17 cellular contexts compared by ENCODE assay signal in genomic region chr10:1107004-1107403, GRCh38. TPM values are rescaled to one million over a fixed set of nuclear protein-coding genes. Genes with fewer than 3 reads are reported as not detected.
DNase-seq lines count a peak whose midpoint lies in the region; ATAC-seq and TF ChIP-seq lines count a peak whose summit lies in the region.
"Had no signal": no experiment of that assay in that cellular context is flagged by ENCODE, and none has a peak within 500 bp of the region (broad histone marks: within the 10 kb centered on the region; RNA-seq: fewer than 3 reads in every experiment).

No MANE protein-coding gene starts in this region.

- peaks cover 3% of the 10 kb centered on the region for H3K79me1 ChIP-seq in neuronal stem cell (ENCODE audit: low read depth, low read length)

- H2BK5ac ChIP-seq in neuronal stem cell (ENCODE audit: low read length), result no peak overlapping the region

- H2AFZ ChIP-seq in neuronal stem cell (ENCODE audit: low read length), result no peak overlapping the region

- H3K9ac ChIP-seq in neuronal stem cell (ENCODE audit: low read depth, low read length, poor library complexity), result no peak overlapping the region
- H3K9ac ChIP-seq: BLaER1 had no signal

- H3K4me3 Mint-ChIP-seq in MCF 10A (ENCODE audit: unreplicated experiment) (no peak overlapping the region), endothelial cell (ENCODE audit: unreplicated experiment) (peak overlapping the region; percentile 62)
- no peak overlapping the region for H3K4me3 Mint-ChIP-seq in stimulated activated naive B cell treated with anti-CD40 and anti-IgM and Interleukin-4, amounts not matched to agents 10 μg/mL and 1 μg/mL and 100 μg/mL, for 72 hours
- H3K4me3 Mint-ChIP-seq in CD4-positive, alpha-beta memory T cell, result no peak overlapping the region
- no peak overlapping the region for H3K4me3 Mint-ChIP-seq in activated naive CD4-positive, alpha-beta T cell treated with anti-CD3 and anti-CD28 coated beads for 36 hours
- H3K4me3 Mint-ChIP-seq: CD14-positive monocyte; CD8-positive, alpha-beta memory T cell; H9 had no signal

- CTCF ChIA-PET in MCF 10A (lab: Yijun Ruan, JAX), result no interaction called here
- CTCF ChIA-PET in CD4-positive, alpha-beta memory T cell (lab: Charles Lee; ENCODE audit: partially characterized antibody), result interaction anchor here (1.1 kb wide), 1 partner anchor 262 kb away, joined by 3 read pairs; no protein-coding TSS in a partner anchor
- CTCF ChIA-PET in activated naive CD4-positive, alpha-beta T cell treated with anti-CD3 and anti-CD28 coated beads for 36 hours (lab: Charles Lee), result no interaction called here

- peak overlapping the region; percentile 59 for H3K23ac ChIP-seq in neuronal stem cell (ENCODE audit: low read depth, low read length, poor library complexity)

- WGBS in neuronal stem cell (ENCODE audit: extremely low coverage in 2 of 2, insufficient read length in 2 of 2, insufficient replicate concordance in 1 of 2), 2 donors, result no CpG with 5 or more reads among the region's 15 CpGs

- DNase-seq in MCF 10A (ENCODE audit: unreplicated experiment) (no peak), breast epithelium (ENCODE audit: low spot score in 2 of 2) (no peak), endothelial cell (ENCODE audit: low spot score) (no peak), neuronal stem cell (ENCODE audit: low spot score) (no peak)
- DNase-seq in stimulated activated naive B cell treated with anti-CD40 and anti-IgM and Interleukin-4, amounts not matched to agents 10 μg/mL and 1 μg/mL and 100 μg/mL, for 72 hours, result no peak
- no peak for DNase-seq in CD4-positive, alpha-beta memory T cell
- DNase-seq in activated naive CD4-positive, alpha-beta T cell treated with anti-CD3 and anti-CD28 coated beads for 36 hours, result no peak
- DNase-seq: 8988T; CD8-positive, alpha-beta memory T cell; DMS 273 treated with DMSO at 0.1 percent for 48 hours; DND-41; EL; H9 had no signal

- peak overlapping the region; percentile 94 for H4K8ac ChIP-seq in neuronal stem cell (ENCODE audit: low read depth, low read length)

- no peaks in the 10 kb centered on the region for H3K27me3 ChIP-seq in breast epithelium
- H3K27me3 ChIP-seq in neuronal stem cell (ENCODE audit: control insufficient read depth in 3 of 3, insufficient read depth in 3 of 3, low read depth in 1 of 3, low read length in 3 of 3), result no peaks in the 10 kb centered on the region
- H3K27me3 ChIP-seq in CD4-positive, alpha-beta memory T cell (ENCODE audit: insufficient read depth, low read length), result no peaks in the 10 kb centered on the region
- H3K27me3 ChIP-seq: BLaER1 had no signal

- no peak overlapping the region for H3K4me3 ChIP-seq in breast epithelium
- H3K4me3 ChIP-seq in neuronal stem cell (ENCODE audit: low read length in 2 of 2), result no peak overlapping the region
- no peak overlapping the region for H3K4me3 ChIP-seq in CD4-positive, alpha-beta memory T cell (ENCODE audit: low read length in 2 of 2)
- H3K4me3 ChIP-seq: BLaER1, GM12878 had no signal

- H3K27ac Mint-ChIP-seq in MCF 10A (ENCODE audit: low read depth, unreplicated experiment) (peak overlapping the region; percentile 77), endothelial cell (ENCODE audit: unreplicated experiment) (no peak overlapping the region)
- no peak overlapping the region for H3K27ac Mint-ChIP-seq in stimulated activated naive B cell treated with anti-CD40 and anti-IgM and Interleukin-4, amounts not matched to agents 10 μg/mL and 1 μg/mL and 100 μg/mL, for 72 hours
- H3K27ac Mint-ChIP-seq in CD4-positive, alpha-beta memory T cell, result peak overlapping the region in 1 of 7 donors; percentile 24
- no peak overlapping the region for H3K27ac Mint-ChIP-seq in activated naive CD4-positive, alpha-beta T cell treated with anti-CD3 and anti-CD28 coated beads for 36 hours
- H3K27ac Mint-ChIP-seq: H9 had no signal

- peak overlapping the region; percentile 36 for H3K18ac ChIP-seq in neuronal stem cell (ENCODE audit: low read length)

- ATAC-seq in stimulated activated naive B cell treated with anti-CD40 and anti-IgM and Interleukin-4, amounts not matched to agents 10 μg/mL and 1 μg/mL and 100 μg/mL, for 72 hours (replicated peaks), result no peak
- no peak for ATAC-seq in GM18498 (IDR thresholded peaks at IDR 0.05; ENCODE audit: unreplicated experiment)
- ATAC-seq: GM12878 had no signal

- no peak overlapping the region for H2BK120ac ChIP-seq in neuronal stem cell (ENCODE audit: low read depth, low read length)

- no peak for TF ChIP-seq POLR2A in breast epithelium (IDR thresholded peaks at IDR 0.05)

- H2AK5ac ChIP-seq in neuronal stem cell (ENCODE audit: low read depth, low read length), result no peak overlapping the region

- intact Hi-C loops in MCF 10A (cut with micrococcal nuclease), result no loop called here
- intact Hi-C loops in breast epithelium (cut with DNase I; ENCODE audit: low total_unique reads), result no loop called here
- intact Hi-C loops in CD4-positive, alpha-beta memory T cell (cut with micrococcal nuclease), result no loop called here
- intact Hi-C loops in activated naive CD4-positive, alpha-beta T cell treated with anti-CD3 and anti-CD28 coated beads for 36 hours (cut with micrococcal nuclease), result no loop called here

- H3K4me1 Mint-ChIP-seq in MCF 10A (ENCODE audit: insufficient read depth, unreplicated experiment), result peaks cover 20% of the 10 kb centered on the region
- H3K4me1 Mint-ChIP-seq in endothelial cell (ENCODE audit: unreplicated experiment), result peaks cover 13% of the 10 kb centered on the region
- H3K4me1 Mint-ChIP-seq in stimulated activated naive B cell treated with anti-CD40 and anti-IgM and Interleukin-4, amounts not matched to agents 10 μg/mL and 1 μg/mL and 100 μg/mL, for 72 hours, result peaks cover 13 to 19% of the 10 kb centered on the region in 2 donors
- H3K4me1 Mint-ChIP-seq in CD4-positive, alpha-beta memory T cell, result peaks cover 20 to 31% (median 25%) of the 10 kb centered on the region in 4 donors
- H3K4me1 Mint-ChIP-seq in activated naive CD4-positive, alpha-beta T cell treated with anti-CD3 and anti-CD28 coated beads for 36 hours (ENCODE audit: low read depth), result peaks cover 35% of the 10 kb centered on the region
- H3K4me1 Mint-ChIP-seq: CD14-positive monocyte had no signal

- no peak for TF ChIP-seq CTCF in MCF 10A (IDR thresholded peaks at IDR 0.05; ENCODE audit: unreplicated experiment)
- no peak for TF ChIP-seq CTCF in breast epithelium (IDR thresholded peaks at IDR 0.05)
- TF ChIP-seq CTCF in endothelial cell (IDR thresholded peaks at IDR 0.05; ENCODE audit: unreplicated experiment), result no peak

- no peak overlapping the region for H3K4ac ChIP-seq in neuronal stem cell (ENCODE audit: low read length)

- no peaks in the 10 kb centered on the region for H3K9me3 ChIP-seq in breast epithelium
- peaks cover 0 to under 1% of the 10 kb centered on the region in 2 donors for H3K9me3 ChIP-seq in neuronal stem cell (replicated peaks in 1 of 2; ENCODE audit: control insufficient read depth in 2 of 2, insufficient read depth in 1 of 2, low read depth in 1 of 2, low read length in 2 of 2)
- no peaks in the 10 kb centered on the region for H3K9me3 ChIP-seq in CD4-positive, alpha-beta memory T cell (ENCODE audit: control insufficient read depth in 1 of 2, low read length in 2 of 2)
- H3K9me3 ChIP-seq: BLaER1 had no signal

- POLR2A ChIA-PET in MCF 10A (lab: Yijun Ruan, JAX), result interaction anchor here (0.6 kb wide), 1 partner anchor 51 kb away, joined by 3 read pairs; the partner anchor contains the start of gene WDR37
- POLR2A ChIA-PET in CD4-positive, alpha-beta memory T cell (lab: Charles Lee; ENCODE audit: partially characterized antibody), result interaction anchor here (0.5 kb wide), 1 partner anchor 32 kb away, joined by 3 read pairs; no protein-coding TSS in a partner anchor

- H3K4me1 ChIP-seq in breast epithelium, result no peaks in the 10 kb centered on the region
- H3K4me1 ChIP-seq in neuronal stem cell (ENCODE audit: control insufficient read depth in 2 of 2, insufficient read depth in 1 of 2, low read depth in 1 of 2, low read length in 2 of 2), result peaks cover 0 to 4% of the 10 kb centered on the region in 2 donors
- H3K4me1 ChIP-seq in CD4-positive, alpha-beta memory T cell (ENCODE audit: insufficient read depth, low read length), result peaks cover 19% of the 10 kb centered on the region

- peaks cover 83% of the 10 kb centered on the region for H3K36me3 Mint-ChIP-seq in MCF 10A (ENCODE audit: insufficient read depth, unreplicated experiment)
- H3K36me3 Mint-ChIP-seq in endothelial cell (ENCODE audit: low read depth, unreplicated experiment), result peaks cover 57% of the 10 kb centered on the region
- peaks cover 65 to 84% of the 10 kb centered on the region in 2 donors for H3K36me3 Mint-ChIP-seq in stimulated activated naive B cell treated with anti-CD40 and anti-IgM and Interleukin-4, amounts not matched to agents 10 μg/mL and 1 μg/mL and 100 μg/mL, for 72 hours
- peaks cover 50 to 81% of the 10 kb centered on the region in 2 donors for H3K36me3 Mint-ChIP-seq in CD4-positive, alpha-beta memory T cell
- H3K36me3 Mint-ChIP-seq in activated naive CD4-positive, alpha-beta T cell treated with anti-CD3 and anti-CD28 coated beads for 36 hours (ENCODE audit: low read depth), result peaks cover 51% of the 10 kb centered on the region

- H4K91ac ChIP-seq in neuronal stem cell (ENCODE audit: low read depth, low read length, poor library complexity), result no peak overlapping the region

- no TSS peak for BruUV-seq in MCF 10A (replicated peaks; lab: Mats Ljungman, UMichigan)

- no peak overlapping the region for H2BK12ac ChIP-seq in neuronal stem cell (ENCODE audit: low read length)

- H3K36me3 ChIP-seq in breast epithelium (peaks cover 4% of the 10 kb centered on the region), neuronal stem cell (replicated peaks in 1 of 2; ENCODE audit: control insufficient read depth in 2 of 2, insufficient read depth in 2 of 2, low read length in 2 of 2) (peaks cover 21 to 88% of the 10 kb centered on the region in 2 donors)
- peaks cover 47% of the 10 kb centered on the region for H3K36me3 ChIP-seq in CD4-positive, alpha-beta memory T cell (ENCODE audit: insufficient read depth, low read length)

- no peak overlapping the region for H2BK15ac ChIP-seq in neuronal stem cell (ENCODE audit: low read length)

- H3K27ac ChIP-seq in breast epithelium (no peak overlapping the region), neuronal stem cell (replicated peaks; ENCODE audit: low read length) (no peak overlapping the region)
- H3K27ac ChIP-seq in CD4-positive, alpha-beta memory T cell (ENCODE audit: low read depth, low read length), result no peak overlapping the region
- H3K27ac ChIP-seq: BLaER1 had no signal

- H3K27me3 Mint-ChIP-seq in MCF 10A (ENCODE audit: insufficient read depth, unreplicated experiment), result no peaks in the 10 kb centered on the region
- H3K27me3 Mint-ChIP-seq in endothelial cell (ENCODE audit: unreplicated experiment), result peaks cover 9% of the 10 kb centered on the region
- H3K27me3 Mint-ChIP-seq in stimulated activated naive B cell treated with anti-CD40 and anti-IgM and Interleukin-4, amounts not matched to agents 10 μg/mL and 1 μg/mL and 100 μg/mL, for 72 hours, result no peaks in the 10 kb centered on the region
- no peaks in the 10 kb centered on the region for H3K27me3 Mint-ChIP-seq in CD4-positive, alpha-beta memory T cell
- no peaks in the 10 kb centered on the region for H3K27me3 Mint-ChIP-seq in activated naive CD4-positive, alpha-beta T cell treated with anti-CD3 and anti-CD28 coated beads for 36 hours (ENCODE audit: low read depth)

- no peaks in the 10 kb centered on the region for H3K9me3 Mint-ChIP-seq in MCF 10A (ENCODE audit: unreplicated experiment)
- no peaks in the 10 kb centered on the region for H3K9me3 Mint-ChIP-seq in endothelial cell (ENCODE audit: unreplicated experiment)
- peaks cover 2 to 7% of the 10 kb centered on the region in 2 donors for H3K9me3 Mint-ChIP-seq in stimulated activated naive B cell treated with anti-CD40 and anti-IgM and Interleukin-4, amounts not matched to agents 10 μg/mL and 1 μg/mL and 100 μg/mL, for 72 hours
- H3K9me3 Mint-ChIP-seq in CD4-positive, alpha-beta memory T cell, result no peaks in the 10 kb centered on the region
- no peaks in the 10 kb centered on the region for H3K9me3 Mint-ChIP-seq in activated naive CD4-positive, alpha-beta T cell treated with anti-CD3 and anti-CD28 coated beads for 36 hours
- H3K9me3 Mint-ChIP-seq: CD14-positive monocyte; CD8-positive, alpha-beta memory T cell had no signal

- H3K4me2 ChIP-seq in neuronal stem cell (ENCODE audit: insufficient read depth, low read length, poor library complexity, severe bottlenecking), result no peak overlapping the region
- H3K4me2 ChIP-seq: BLaER1 had no signal

- H3K14ac ChIP-seq in neuronal stem cell (ENCODE audit: low read length), result no peak overlapping the region

RNA-seq across cellular contexts. Expression of gene WDR37, which starts 50.8 kb away (rescaled TPM):
- total RNA-seq in MCF 10A (2022) (14.2 and 18.2 TPM in 2 replicates), breast epithelium (10 to 100 TPM; 13.9 to 18.0 (median 14.4) TPM), endothelial cell (ENCODE audit: unreplicated experiment) (32.6 TPM)
- polyA plus RNA-seq in neuronal stem cell (2013, experiment 1 of 2), result 7.2 TPM
- polyA plus RNA-seq in neuronal stem cell (2013, experiment 2 of 2), result 7.3 TPM
- total RNA-seq in CD4-positive, alpha-beta memory T cell, result 10 to 100 TPM; 41.7 to 42.5 TPM
- polyA plus RNA-seq in CD4-positive, alpha-beta memory T cell, result 10 to 100 TPM; 14.2 to 18.0 TPM
- total RNA-seq in activated naive CD4-positive, alpha-beta T cell treated with anti-CD3 and anti-CD28 coated beads for 36 hours, result 10 to 100 TPM; 14.0 to 16.0 TPM

RNA-seq across cellular contexts. Expression of gene IDI1, which starts 58.1 kb away (rescaled TPM):
- total RNA-seq in MCF 10A (2022), result 22.2 and 25.1 TPM in 2 replicates
- 10 to 100 TPM; 26.2 to 48.4 (median 45.1) TPM for total RNA-seq in breast epithelium
- 52.7 TPM for total RNA-seq in endothelial cell (ENCODE audit: unreplicated experiment)
- 161 TPM for polyA plus RNA-seq in neuronal stem cell (2013, experiment 1 of 2)
- polyA plus RNA-seq in neuronal stem cell (2013, experiment 2 of 2), result 163 TPM
- 10 to 100 TPM; 30.3 to 32.4 TPM for total RNA-seq in CD4-positive, alpha-beta memory T cell
- 10 to 100 TPM; 45.1 to 45.4 TPM for polyA plus RNA-seq in CD4-positive, alpha-beta memory T cell
- 10 to 100 TPM; 68.2 to 68.5 TPM for total RNA-seq in activated naive CD4-positive, alpha-beta T cell treated with anti-CD3 and anti-CD28 coated beads for 36 hours
